In the genomic region with DNA sequence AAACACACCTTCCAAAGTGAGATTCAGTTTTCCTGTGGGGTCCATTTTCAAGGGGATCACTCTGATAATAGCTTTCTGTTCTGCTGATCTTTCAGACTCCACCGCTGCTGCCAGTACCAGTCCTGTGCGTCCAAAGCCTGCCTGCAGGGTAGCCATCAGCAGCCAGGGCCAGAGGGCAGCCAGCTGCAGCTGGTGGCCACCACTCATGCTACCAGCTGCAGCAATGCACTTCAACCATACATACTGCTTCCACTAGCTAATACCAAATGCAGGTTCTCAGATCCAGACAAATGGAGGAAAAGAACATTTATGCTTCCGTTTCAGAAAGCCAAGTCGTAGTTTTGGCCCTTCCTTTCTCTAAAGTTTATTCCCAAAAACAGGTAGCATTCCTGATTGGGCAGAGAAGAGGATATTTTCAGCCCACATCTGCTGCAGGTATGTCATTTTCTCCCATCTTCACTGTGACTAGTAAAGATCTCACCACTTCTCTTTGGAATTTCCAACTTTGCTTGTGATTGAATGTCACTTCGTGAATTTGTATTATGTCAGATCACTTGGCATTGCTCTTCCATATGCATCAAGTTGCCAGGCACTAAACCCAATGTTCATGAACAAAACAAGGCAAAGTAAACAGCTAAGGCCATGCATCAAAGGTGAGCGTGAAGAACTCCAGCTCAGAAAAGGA, we compare ENCODE assay signal across 1 cellular context.
TF ChIP-seq lines count a peak whose summit lies in the region.

No MANE protein-coding gene starts in this region.

TF ChIP-seq in HepG2, 621 proteins besides CTCF, POLR2A, EP300 and RAD21 (continued from another document and continues in another):
- TF ChIP-seq HES4 (CRISPR knock-in tag; IDR thresholded peaks at IDR 0.05; ENCODE audit: borderline replicate concordance) (no peak), SALL2 (CRISPR knock-in tag; IDR thresholded peaks at IDR 0.05) (peak; percentile 51; the same call in 1 of the 2 replicates), ZNF788 (CRISPR knock-in tag; IDR thresholded peaks at IDR 0.05; ENCODE audit: borderline replicate concordance) (peak; percentile 45; the same call in 1 of the 2 replicates), ZMYM2 (CRISPR knock-in tag; IDR thresholded peaks at IDR 0.05) (no peak), ZC3H13 (CRISPR knock-in tag; IDR thresholded peaks at IDR 0.05) (peak; percentile 47; the same call in 1 of the 2 replicates), CBX2 (IDR thresholded peaks at IDR 0.05; ENCODE audit: low read depth, low read length) (no peak), CBX2 (CRISPR knock-in tag; IDR thresholded peaks at IDR 0.05; ENCODE audit: low read depth) (no peak), ZNF652 (CRISPR knock-in tag; IDR thresholded peaks at IDR 0.05; ENCODE audit: borderline replicate concordance, low read depth) (no peak), ZSCAN29 (CRISPR knock-in tag; conservative IDR thresholded peaks at IDR 0.05) (0 out of 2 replicates have a peak, but pooled peaks have one; percentile 7), NRL (CRISPR knock-in tag; IDR thresholded peaks at IDR 0.05; ENCODE audit: borderline replicate concordance) (no peak), MEIS1 (CRISPR knock-in tag; IDR thresholded peaks at IDR 0.05; ENCODE audit: borderline replicate concordance) (no peak), SAFB2 (CRISPR knock-in tag; IDR thresholded peaks at IDR 0.05; ENCODE audit: borderline replicate concordance, low read depth) (no peak), ZFX (CRISPR knock-in tag; IDR thresholded peaks at IDR 0.05; ENCODE audit: low read depth) (peak; percentile 35; the same call in 1 of the 2 replicates), DPF2 (CRISPR knock-in tag; IDR thresholded peaks at IDR 0.05; ENCODE audit: borderline replicate concordance, low read depth) (no peak), NFE2L1 (CRISPR knock-in tag; IDR thresholded peaks at IDR 0.05; ENCODE audit: borderline replicate concordance) (no peak), NCOA5 (CRISPR knock-in tag; IDR thresholded peaks at IDR 0.05) (no peak), RBM22 (optimal IDR thresholded peaks at IDR 0.05; ENCODE audit: low read length) (peak; percentile 98), ATAD3A (CRISPR knock-in tag; IDR thresholded peaks at IDR 0.05) (no peak), REXO4 (CRISPR knock-in tag; IDR thresholded peaks at IDR 0.05; ENCODE audit: borderline replicate concordance) (no peak), ZNF558 (CRISPR knock-in tag; IDR thresholded peaks at IDR 0.05; ENCODE audit: borderline replicate concordance) (no peak), SMYD3 (CRISPR knock-in tag; IDR thresholded peaks at IDR 0.05) (no peak), ZNF510 (CRISPR knock-in tag; IDR thresholded peaks at IDR 0.05; ENCODE audit: low read depth) (no peak), HNRNPH1 (optimal IDR thresholded peaks at IDR 0.05; ENCODE audit: low read depth, low read length) (no peak), KLF6 (CRISPR knock-in tag; IDR thresholded peaks at IDR 0.05) (no peak), SALL1 (CRISPR knock-in tag; IDR thresholded peaks at IDR 0.05) (peak; percentile 73), TBL1XR1 (IDR thresholded peaks at IDR 0.05; ENCODE audit: borderline replicate concordance, low read length, partially characterized antibody) (no peak), CC2D1A (CRISPR knock-in tag; IDR thresholded peaks at IDR 0.05) (no peak), HNF4G (IDR thresholded peaks at IDR 0.05; ENCODE audit: borderline replicate concordance, low read depth, low read length) (no peak), HNF4G (CRISPR knock-in tag; IDR thresholded peaks at IDR 0.05; ENCODE audit: borderline replicate concordance, low read depth) (no peak), CENPX (CRISPR knock-in tag; IDR thresholded peaks at IDR 0.05) (no peak), ZNF546 (CRISPR knock-in tag; conservative IDR thresholded peaks at IDR 0.05) (no peak), PAX8 (CRISPR knock-in tag; IDR thresholded peaks at IDR 0.05; ENCODE audit: borderline replicate concordance) (no peak), ZFP41 (CRISPR knock-in tag; IDR thresholded peaks at IDR 0.05; ENCODE audit: borderline replicate concordance) (no peak), ERF (CRISPR knock-in tag; IDR thresholded peaks at IDR 0.05) (0 out of 2 replicates have a peak, but pooled peaks have one; percentile 24), ZNF75D (CRISPR knock-in tag; IDR thresholded peaks at IDR 0.05; ENCODE audit: borderline replicate concordance) (no peak), MTA1 (CRISPR knock-in tag; IDR thresholded peaks at IDR 0.05; ENCODE audit: borderline replicate concordance) (peak; percentile 70; the same call in 1 of the 2 replicates), MED8 (CRISPR knock-in tag; IDR thresholded peaks at IDR 0.05; ENCODE audit: insufficient replicate concordance) (no peak), FOXM1 (CRISPR knock-in tag; IDR thresholded peaks at IDR 0.05) (no peak), SRY (CRISPR knock-in tag; IDR thresholded peaks at IDR 0.05) (no peak), ZNF780A (CRISPR knock-in tag; IDR thresholded peaks at IDR 0.05) (no peak), DNMT1 (CRISPR knock-in tag; IDR thresholded peaks at IDR 0.05) (no peak), SMARCC2 (IDR thresholded peaks at IDR 0.05) (no peak), ZNF589 (CRISPR knock-in tag; conservative IDR thresholded peaks at IDR 0.05) (no peak; the same call in 1 of the 2 replicates), ZSCAN21 (CRISPR knock-in tag; IDR thresholded peaks at IDR 0.05; ENCODE audit: borderline replicate concordance) (no peak), RBAK (CRISPR knock-in tag; IDR thresholded peaks at IDR 0.05) (no peak), TOPORS (CRISPR knock-in tag; IDR thresholded peaks at IDR 0.05) (no peak), ZNF737 (CRISPR knock-in tag; IDR thresholded peaks at IDR 0.05; ENCODE audit: borderline replicate concordance) (no peak), KDM5B (CRISPR knock-in tag; IDR thresholded peaks at IDR 0.05; ENCODE audit: borderline replicate concordance) (no peak; the same call in 1 of the 2 replicates), ZNF468 (CRISPR knock-in tag; IDR thresholded peaks at IDR 0.05) (no peak), HMG20B (CRISPR knock-in tag; conservative IDR thresholded peaks at IDR 0.05) (no peak), CREM (IDR thresholded peaks at IDR 0.05) (peak; percentile 21), CREM (CRISPR knock-in tag; IDR thresholded peaks at IDR 0.05) (no peak), ZNF44 (CRISPR knock-in tag; IDR thresholded peaks at IDR 0.05) (no peak), PTBP1 (IDR thresholded peaks at IDR 0.05; ENCODE audit: low read depth, low read length, poor library complexity, severe bottlenecking) (no peak)
- TF ChIP-seq, protein P1, sequence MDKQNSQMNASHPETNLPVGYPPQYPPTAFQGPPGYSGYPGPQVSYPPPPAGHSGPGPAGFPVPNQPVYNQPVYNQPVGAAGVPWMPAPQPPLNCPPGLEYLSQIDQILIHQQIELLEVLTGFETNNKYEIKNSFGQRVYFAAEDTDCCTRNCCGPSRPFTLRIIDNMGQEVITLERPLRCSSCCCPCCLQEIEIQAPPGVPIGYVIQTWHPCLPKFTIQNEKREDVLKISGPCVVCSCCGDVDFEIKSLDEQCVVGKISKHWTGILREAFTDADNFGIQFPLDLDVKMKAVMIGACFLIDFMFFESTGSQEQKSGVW (CRISPR knock-in tag; IDR thresholded peaks at IDR 0.05; ENCODE audit: borderline replicate concordance), result no peak
- TF ChIP-seq, protein P2, sequence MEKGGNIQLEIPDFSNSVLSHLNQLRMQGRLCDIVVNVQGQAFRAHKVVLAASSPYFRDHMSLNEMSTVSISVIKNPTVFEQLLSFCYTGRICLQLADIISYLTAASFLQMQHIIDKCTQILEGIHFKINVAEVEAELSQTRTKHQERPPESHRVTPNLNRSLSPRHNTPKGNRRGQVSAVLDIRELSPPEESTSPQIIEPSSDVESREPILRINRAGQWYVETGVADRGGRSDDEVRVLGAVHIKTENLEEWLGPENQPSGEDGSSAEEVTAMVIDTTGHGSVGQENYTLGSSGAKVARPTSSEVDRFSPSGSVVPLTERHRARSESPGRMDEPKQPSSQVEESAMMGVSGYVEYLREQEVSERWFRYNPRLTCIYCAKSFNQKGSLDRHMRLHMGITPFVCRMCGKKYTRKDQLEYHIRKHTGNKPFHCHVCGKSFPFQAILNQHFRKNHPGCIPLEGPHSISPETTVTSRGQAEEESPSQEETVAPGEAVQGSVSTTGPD (CRISPR knock-in tag; IDR thresholded peaks at IDR 0.05), result no peak
- TF ChIP-seq, protein P3, sequence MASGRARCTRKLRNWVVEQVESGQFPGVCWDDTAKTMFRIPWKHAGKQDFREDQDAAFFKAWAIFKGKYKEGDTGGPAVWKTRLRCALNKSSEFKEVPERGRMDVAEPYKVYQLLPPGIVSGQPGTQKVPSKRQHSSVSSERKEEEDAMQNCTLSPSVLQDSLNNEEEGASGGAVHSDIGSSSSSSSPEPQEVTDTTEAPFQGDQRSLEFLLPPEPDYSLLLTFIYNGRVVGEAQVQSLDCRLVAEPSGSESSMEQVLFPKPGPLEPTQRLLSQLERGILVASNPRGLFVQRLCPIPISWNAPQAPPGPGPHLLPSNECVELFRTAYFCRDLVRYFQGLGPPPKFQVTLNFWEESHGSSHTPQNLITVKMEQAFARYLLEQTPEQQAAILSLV (CRISPR knock-in tag; IDR thresholded peaks at IDR 0.05; ENCODE audit: borderline replicate concordance), result no peak
- TF ChIP-seq, protein P4, sequence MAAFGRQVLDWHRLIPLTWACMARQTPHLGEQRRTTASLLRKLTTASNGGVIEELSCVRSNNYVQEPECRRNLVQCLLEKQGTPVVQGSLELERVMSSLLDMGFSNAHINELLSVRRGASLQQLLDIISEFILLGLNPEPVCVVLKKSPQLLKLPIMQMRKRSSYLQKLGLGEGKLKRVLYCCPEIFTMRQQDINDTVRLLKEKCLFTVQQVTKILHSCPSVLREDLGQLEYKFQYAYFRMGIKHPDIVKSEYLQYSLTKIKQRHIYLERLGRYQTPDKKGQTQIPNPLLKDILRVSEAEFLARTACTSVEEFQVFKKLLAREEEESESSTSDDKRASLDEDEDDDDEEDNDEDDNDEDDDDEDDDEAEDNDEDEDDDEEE (CRISPR knock-in tag; IDR thresholded peaks at IDR 0.05), result no peak
- TF ChIP-seq, protein P5, sequence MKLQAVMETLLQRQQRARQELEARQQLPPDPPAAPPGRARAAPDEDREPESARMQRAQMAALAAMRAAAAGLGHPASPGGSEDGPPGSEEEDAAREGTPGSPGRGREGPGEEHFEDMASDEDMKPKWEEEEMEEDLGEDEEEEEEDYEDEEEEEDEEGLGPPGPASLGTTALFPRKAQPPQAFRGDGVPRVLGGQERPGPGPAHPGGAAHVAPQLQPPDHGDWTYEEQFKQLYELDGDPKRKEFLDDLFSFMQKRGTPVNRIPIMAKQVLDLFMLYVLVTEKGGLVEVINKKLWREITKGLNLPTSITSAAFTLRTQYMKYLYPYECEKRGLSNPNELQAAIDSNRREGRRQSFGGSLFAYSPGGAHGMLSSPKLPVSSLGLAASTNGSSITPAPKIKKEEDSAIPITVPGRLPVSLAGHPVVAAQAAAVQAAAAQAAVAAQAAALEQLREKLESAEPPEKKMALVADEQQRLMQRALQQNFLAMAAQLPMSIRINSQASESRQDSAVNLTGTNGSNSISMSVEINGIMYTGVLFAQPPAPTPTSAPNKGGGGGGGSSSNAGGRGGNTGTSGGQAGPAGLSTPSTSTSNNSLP (IDR thresholded peaks at IDR 0.05; ENCODE audit: low read depth, low read length), result no peak
- TF ChIP-seq, protein P6, sequence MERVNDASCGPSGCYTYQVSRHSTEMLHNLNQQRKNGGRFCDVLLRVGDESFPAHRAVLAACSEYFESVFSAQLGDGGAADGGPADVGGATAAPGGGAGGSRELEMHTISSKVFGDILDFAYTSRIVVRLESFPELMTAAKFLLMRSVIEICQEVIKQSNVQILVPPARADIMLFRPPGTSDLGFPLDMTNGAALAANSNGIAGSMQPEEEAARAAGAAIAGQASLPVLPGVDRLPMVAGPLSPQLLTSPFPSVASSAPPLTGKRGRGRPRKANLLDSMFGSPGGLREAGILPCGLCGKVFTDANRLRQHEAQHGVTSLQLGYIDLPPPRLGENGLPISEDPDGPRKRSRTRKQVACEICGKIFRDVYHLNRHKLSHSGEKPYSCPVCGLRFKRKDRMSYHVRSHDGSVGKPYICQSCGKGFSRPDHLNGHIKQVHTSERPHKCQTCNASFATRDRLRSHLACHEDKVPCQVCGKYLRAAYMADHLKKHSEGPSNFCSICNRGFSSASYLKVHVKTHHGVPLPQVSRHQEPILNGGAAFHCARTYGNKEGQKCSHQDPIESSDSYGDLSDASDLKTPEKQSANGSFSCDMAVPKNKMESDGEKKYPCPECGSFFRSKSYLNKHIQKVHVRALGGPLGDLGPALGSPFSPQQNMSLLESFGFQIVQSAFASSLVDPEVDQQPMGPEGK (CRISPR knock-in tag; IDR thresholded peaks at IDR 0.05), result peak; percentile 14; the same call in 1 of the 2 replicates
- TF ChIP-seq, protein P7, sequence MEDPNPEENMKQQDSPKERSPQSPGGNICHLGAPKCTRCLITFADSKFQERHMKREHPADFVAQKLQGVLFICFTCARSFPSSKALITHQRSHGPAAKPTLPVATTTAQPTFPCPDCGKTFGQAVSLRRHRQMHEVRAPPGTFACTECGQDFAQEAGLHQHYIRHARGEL (CRISPR knock-in tag; IDR thresholded peaks at IDR 0.05), result no peak
- TF ChIP-seq, protein P8, sequence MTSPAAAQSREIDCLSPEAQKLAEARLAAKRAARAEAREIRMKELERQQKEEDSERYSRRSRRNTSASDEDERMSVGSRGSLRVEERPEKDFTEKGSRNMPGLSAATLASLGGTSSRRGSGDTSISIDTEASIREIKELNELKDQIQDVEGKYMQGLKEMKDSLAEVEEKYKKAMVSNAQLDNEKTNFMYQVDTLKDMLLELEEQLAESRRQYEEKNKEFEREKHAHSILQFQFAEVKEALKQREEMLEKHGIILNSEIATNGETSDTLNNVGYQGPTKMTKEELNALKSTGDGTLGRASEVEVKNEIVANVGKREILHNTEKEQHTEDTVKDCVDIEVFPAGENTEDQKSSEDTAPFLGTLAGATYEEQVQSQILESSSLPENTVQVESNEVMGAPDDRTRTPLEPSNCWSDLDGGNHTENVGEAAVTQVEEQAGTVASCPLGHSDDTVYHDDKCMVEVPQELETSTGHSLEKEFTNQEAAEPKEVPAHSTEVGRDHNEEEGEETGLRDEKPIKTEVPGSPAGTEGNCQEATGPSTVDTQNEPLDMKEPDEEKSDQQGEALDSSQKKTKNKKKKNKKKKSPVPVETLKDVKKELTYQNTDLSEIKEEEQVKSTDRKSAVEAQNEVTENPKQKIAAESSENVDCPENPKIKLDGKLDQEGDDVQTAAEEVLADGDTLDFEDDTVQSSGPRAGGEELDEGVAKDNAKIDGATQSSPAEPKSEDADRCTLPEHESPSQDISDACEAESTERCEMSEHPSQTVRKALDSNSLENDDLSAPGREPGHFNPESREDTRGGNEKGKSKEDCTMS (CRISPR knock-in tag; conservative IDR thresholded peaks at IDR 0.05), result no peak
- TF ChIP-seq, protein P9, sequence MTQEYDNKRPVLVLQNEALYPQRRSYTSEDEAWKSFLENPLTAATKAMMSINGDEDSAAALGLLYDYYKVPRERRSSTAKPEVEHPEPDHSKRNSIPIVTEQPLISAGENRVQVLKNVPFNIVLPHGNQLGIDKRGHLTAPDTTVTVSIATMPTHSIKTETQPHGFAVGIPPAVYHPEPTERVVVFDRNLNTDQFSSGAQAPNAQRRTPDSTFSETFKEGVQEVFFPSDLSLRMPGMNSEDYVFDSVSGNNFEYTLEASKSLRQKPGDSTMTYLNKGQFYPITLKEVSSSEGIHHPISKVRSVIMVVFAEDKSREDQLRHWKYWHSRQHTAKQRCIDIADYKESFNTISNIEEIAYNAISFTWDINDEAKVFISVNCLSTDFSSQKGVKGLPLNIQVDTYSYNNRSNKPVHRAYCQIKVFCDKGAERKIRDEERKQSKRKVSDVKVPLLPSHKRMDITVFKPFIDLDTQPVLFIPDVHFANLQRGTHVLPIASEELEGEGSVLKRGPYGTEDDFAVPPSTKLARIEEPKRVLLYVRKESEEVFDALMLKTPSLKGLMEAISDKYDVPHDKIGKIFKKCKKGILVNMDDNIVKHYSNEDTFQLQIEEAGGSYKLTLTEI (CRISPR knock-in tag; conservative IDR thresholded peaks at IDR 0.05), result no peak
